ENCODE assay signal across 7 cellular contexts in the genomic region with DNA sequence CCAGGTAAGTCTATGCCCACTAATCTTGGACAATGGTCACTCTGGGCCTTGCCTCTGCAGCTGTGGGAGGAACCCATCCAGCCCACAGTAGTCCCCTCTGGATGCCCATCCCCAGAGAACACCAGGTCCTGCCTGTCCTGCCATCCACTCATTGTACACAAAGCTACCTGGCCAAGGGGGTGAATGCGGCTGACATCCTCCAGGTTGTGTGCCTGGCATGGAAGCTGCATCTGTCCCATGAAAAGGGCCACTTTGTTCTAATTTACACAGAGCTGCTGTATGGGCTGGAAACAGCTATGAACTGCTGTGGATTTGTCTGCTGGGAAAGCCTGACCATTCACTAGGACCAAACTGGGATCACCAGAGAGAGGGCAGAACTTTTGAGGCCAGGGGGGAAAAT.
"Had no signal": no experiment of that assay in that cellular context is flagged by ENCODE, and none has a peak within 500 bp of the region (broad histone marks: within the 10 kb centered on the region; RNA-seq: fewer than 3 reads in every experiment).

No MANE protein-coding gene starts in this region.

- H3K27ac ChIP-seq: GM23248, HL-60 had no signal

- H3K4me3 ChIP-seq: GM23248, HAP-1 had no signal

- H3K9ac ChIP-seq: GM23248 had no signal

- H3K36me3 ChIP-seq: HAP-1 had no signal

- H2AFZ ChIP-seq: GM23248 had no signal

- H3K36me3 Mint-ChIP-seq: IgD-negative memory B cell had no signal

- H3K4me3 Mint-ChIP-seq: HFFc6, IgD-negative memory B cell had no signal

- DNase-seq: GM23248, GOT3, H7, HFFc6 had no signal

- H3K9me3 ChIP-seq: HAP-1 had no signal

- H3K4me1 ChIP-seq: HAP-1 had no signal

- H3K27ac Mint-ChIP-seq: HFFc6, IgD-negative memory B cell had no signal
